13 cellular contexts compared by ENCODE assay signal in genomic region chr11:36408476-36409136, GRCh38.
A peak's percentile ranks its signal among the peaks of the same experiment; 100 is the strongest.
DNase-seq lines count a peak whose midpoint lies in the region; ATAC-seq lines count a peak whose summit lies in the region.
"Had no signal": no experiment of that assay in that cellular context is flagged by ENCODE, and none has a peak within 500 bp of the region (broad histone marks: within the 10 kb centered on the region; RNA-seq: fewer than 3 reads in every experiment).

No MANE protein-coding gene starts in this region.

- peak overlapping the region; percentile 62 for H3K4me3 Mint-ChIP-seq in stimulated activated naive CD8-positive, alpha-beta T cell treated with anti-CD3 and anti-CD28 coated beads, Interleukin-15, Interleukin-2, amounts not matched to agents 100 ng/mL and 50 ng/mL, for 24 hours
- H3K4me3 Mint-ChIP-seq in activated naive CD8-positive, alpha-beta T cell treated with anti-CD3 and anti-CD28 coated beads for 36 hours, result peak overlapping the region; percentile 55
- H3K4me3 Mint-ChIP-seq: neural crest cell had no signal

- peaks cover 2 to 33% of the 10 kb centered on the region in 2 experiments for H3K36me3 ChIP-seq in mesenchymal stem cell (ENCODE audit: control insufficient read depth in 1 of 2, insufficient read depth in 2 of 2, low read depth in 1 of 2, low read length in 2 of 2)
- H3K36me3 ChIP-seq: BE2C had no signal

- H3K79me1 ChIP-seq in mesenchymal stem cell (replicated peaks; ENCODE audit: low read length, poor library complexity, severe bottlenecking), result peaks cover 22% of the 10 kb centered on the region

- no peaks in the 10 kb centered on the region for H3K9me3 ChIP-seq in mesenchymal stem cell (ENCODE audit: control insufficient read depth, low read length)
- H3K9me3 ChIP-seq: BE2C had no signal

- H3K27ac Mint-ChIP-seq in stimulated activated naive CD8-positive, alpha-beta T cell treated with anti-CD3 and anti-CD28 coated beads, Interleukin-15, Interleukin-2, amounts not matched to agents 100 ng/mL and 50 ng/mL, for 24 hours, result peak overlapping the region; percentile 94
- H3K27ac Mint-ChIP-seq in activated naive CD8-positive, alpha-beta T cell treated with anti-CD3 and anti-CD28 coated beads for 36 hours, result peak overlapping the region; percentile 88

- H3K9me3 Mint-ChIP-seq in stimulated activated naive CD8-positive, alpha-beta T cell treated with anti-CD3 and anti-CD28 coated beads, Interleukin-15, Interleukin-2, amounts not matched to agents 100 ng/mL and 50 ng/mL, for 24 hours, result no peaks in the 10 kb centered on the region
- no peaks in the 10 kb centered on the region for H3K9me3 Mint-ChIP-seq in activated naive CD8-positive, alpha-beta T cell treated with anti-CD3 and anti-CD28 coated beads for 36 hours
- H3K9me3 Mint-ChIP-seq: neural crest cell had no signal

- H2BK15ac ChIP-seq in mesenchymal stem cell (ENCODE audit: low read depth, poor library complexity, severe bottlenecking), result no peak overlapping the region

- peak overlapping the region; percentile 27 for H4K8ac ChIP-seq in mesenchymal stem cell (ENCODE audit: low read length)

- peak overlapping the region; percentile 48 to 69 for H3K18ac ChIP-seq in mesenchymal stem cell (ENCODE audit: low read depth in 1 of 2, low read length in 2 of 2)

- no peak overlapping the region for H3K9ac ChIP-seq in mesenchymal stem cell (ENCODE audit: low read length)

- no peak overlapping the region for H2AFZ ChIP-seq in mesenchymal stem cell (ENCODE audit: low read depth, low read length)

- H3K4me2 ChIP-seq in mesenchymal stem cell (ENCODE audit: low read length, poor library complexity, severe bottlenecking), result no peak overlapping the region

- H3K4ac ChIP-seq in mesenchymal stem cell (ENCODE audit: low read depth in 1 of 2, low read length in 2 of 2), result no peak overlapping the region

- no peak overlapping the region for H2AK5ac ChIP-seq in mesenchymal stem cell (ENCODE audit: low read length, severe bottlenecking)

- H2BK12ac ChIP-seq in mesenchymal stem cell (ENCODE audit: low read length in 2 of 2), result peak overlapping the region in 1 of 2 experiments; percentile 28

- no peak overlapping the region for H2BK120ac ChIP-seq in mesenchymal stem cell (ENCODE audit: low read depth, low read length)

- peak overlapping the region; percentile 29 for H3K27ac ChIP-seq in mesenchymal stem cell (ENCODE audit: low read length, poor library complexity, severe bottlenecking)

- DNase-seq in stimulated activated naive CD8-positive, alpha-beta T cell treated with anti-CD3 and anti-CD28 coated beads, Interleukin-15, Interleukin-2, amounts not matched to agents 100 U/mL and 50 U/mL, for 24 hours, result no peak
- no peak for DNase-seq in activated naive CD8-positive, alpha-beta T cell treated with anti-CD3 and anti-CD28 coated beads for 36 hours
- DNase-seq in mesenchymal stem cell (no peak), cerebellar cortex (ENCODE audit: low spot score) (no peak), NCI-H2196 treated with DMSO at 0.1 percent for 48 hours (lab: John Stamatoyannopoulos, UW; ENCODE audit: unreplicated experiment) (no peak), NCI-H2081 (lab: John Stamatoyannopoulos, UW) (no peak)
- DNase-seq: BE2C, cerebellar nuclear complex, NCI-H2171 treated with DMSO at 0.1 percent for 48 hours had no signal

- peak overlapping the region; percentile 19 for H4K91ac ChIP-seq in mesenchymal stem cell (ENCODE audit: low read length)

- peaks cover 16% of the 10 kb centered on the region for H3K4me1 ChIP-seq in mesenchymal stem cell (ENCODE audit: control insufficient read depth, insufficient read depth, low read depth, low read length)
- H3K4me1 ChIP-seq: BE2C had no signal

- no peak overlapping the region for H3K23ac ChIP-seq in mesenchymal stem cell (ENCODE audit: low read length in 2 of 2)

- H3K4me1 Mint-ChIP-seq in stimulated activated naive CD8-positive, alpha-beta T cell treated with anti-CD3 and anti-CD28 coated beads, Interleukin-15, Interleukin-2, amounts not matched to agents 100 ng/mL and 50 ng/mL, for 24 hours (ENCODE audit: low read depth), result peaks cover 76% of the 10 kb centered on the region
- H3K4me1 Mint-ChIP-seq in activated naive CD8-positive, alpha-beta T cell treated with anti-CD3 and anti-CD28 coated beads for 36 hours, result peaks cover 50% of the 10 kb centered on the region

- H3K36me3 Mint-ChIP-seq in stimulated activated naive CD8-positive, alpha-beta T cell treated with anti-CD3 and anti-CD28 coated beads, Interleukin-15, Interleukin-2, amounts not matched to agents 100 ng/mL and 50 ng/mL, for 24 hours (ENCODE audit: low read depth), result peaks cover 20% of the 10 kb centered on the region
- H3K36me3 Mint-ChIP-seq in activated naive CD8-positive, alpha-beta T cell treated with anti-CD3 and anti-CD28 coated beads for 36 hours, result no peaks in the 10 kb centered on the region

- H2BK5ac ChIP-seq in mesenchymal stem cell (ENCODE audit: low read depth, low read length, poor library complexity, severe bottlenecking), result no peak overlapping the region

- no peak for ATAC-seq in stimulated activated naive CD8-positive, alpha-beta T cell treated with anti-CD3 and anti-CD28 coated beads, Interleukin-15, Interleukin-2, amounts not matched to agents 100 U/mL and 50 U/mL, for 24 hours
- no peak for ATAC-seq in HG03045 (IDR thresholded peaks at IDR 0.05; ENCODE audit: unreplicated experiment)
- ATAC-seq: Panc1 had no signal

- H3K27me3 ChIP-seq in mesenchymal stem cell (ENCODE audit: control insufficient read depth in 1 of 2, insufficient read depth in 1 of 2, low read length in 2 of 2), result peaks cover 0 to 4% of the 10 kb centered on the region in 2 experiments
- H3K27me3 ChIP-seq: BE2C had no signal

- H3K4me3 ChIP-seq in mesenchymal stem cell (ENCODE audit: insufficient read depth in 1 of 2, low read depth in 1 of 2, low read length in 2 of 2), result no peak overlapping the region

- no peak overlapping the region for H3K14ac ChIP-seq in mesenchymal stem cell (ENCODE audit: low read length in 2 of 2)

- no peaks in the 10 kb centered on the region for H3K27me3 Mint-ChIP-seq in stimulated activated naive CD8-positive, alpha-beta T cell treated with anti-CD3 and anti-CD28 coated beads, Interleukin-15, Interleukin-2, amounts not matched to agents 100 ng/mL and 50 ng/mL, for 24 hours
- H3K27me3 Mint-ChIP-seq in activated naive CD8-positive, alpha-beta T cell treated with anti-CD3 and anti-CD28 coated beads for 36 hours, result no peaks in the 10 kb centered on the region

- 95% methylated on average over 6 of the region's 6 CpGs for WGBS in mesenchymal stem cell
